19 cellular contexts compared by ENCODE assay signal in the genomic region with DNA sequence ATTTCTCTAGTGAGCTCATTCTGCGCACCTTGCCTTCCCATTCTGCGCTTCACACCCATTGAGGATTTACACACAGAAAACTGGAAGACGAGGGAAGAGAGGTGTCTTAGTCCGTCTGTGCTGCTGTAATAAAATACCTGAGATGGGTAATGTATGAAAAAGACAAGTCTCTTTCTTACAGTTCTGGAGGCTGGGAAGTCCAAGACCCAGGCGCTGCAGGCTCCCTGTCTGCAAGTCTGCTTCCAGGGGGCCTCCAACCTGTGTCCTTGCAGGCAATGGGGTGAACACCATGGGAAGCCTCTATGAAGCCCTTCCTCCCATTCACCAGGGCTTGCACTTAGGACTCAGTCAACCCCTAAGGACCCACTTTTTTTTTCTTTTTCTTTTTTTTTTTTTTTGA.
"Had no signal": no experiment of that assay in that cellular context is flagged by ENCODE, and none has a peak within 500 bp of the region (broad histone marks: within the 10 kb centered on the region; RNA-seq: fewer than 3 reads in every experiment).

No MANE protein-coding gene starts in this region.

- H3K36me3 ChIP-seq: heart left ventricle, pancreas, stomach had no signal

- DNase-seq: dorsolateral prefrontal cortex; effector CD8-positive, alpha-beta T cell; foreskin melanocyte; hippocampal formation; kidney glomerular epithelial cell; mesendoderm; naive B cell; occipital lobe; stimulated activated CD4-positive, alpha-beta T cell treated with anti-CD3 and anti-CD28 coated beads, Interleukin-2, amount 100 ng/mL, for 24 hours; stimulated activated CD4-positive, alpha-beta T cell treated with anti-CD3 and anti-CD28 coated beads, Interleukin-4, amount 100 ng/mL, for 4 hours; stimulated activated naive CD4-positive, alpha-beta T cell had no signal

- H3K27me3 ChIP-seq: dorsolateral prefrontal cortex, heart left ventricle, pancreas, stomach had no signal

- FAIRE-seq: islet of Langerhans, pancreas had no signal

- H3K9me3 ChIP-seq: pancreas, stomach had no signal

- H3K27ac Mint-ChIP-seq: naive B cell, nephron, progenitor cell of endocrine pancreas had no signal

- H3K27ac ChIP-seq: pancreas had no signal

- H3K4me3 Mint-ChIP-seq: nephron had no signal

- H3K4me3 ChIP-seq: coronary artery, pancreas, skin epidermis had no signal
